In genomic region chr4:4820739-4821138, GRCh38 we compare ENCODE assay signal across 1 cellular context.
TF ChIP-seq lines count a peak whose summit lies in the region.

No MANE protein-coding gene starts in this region.

TF ChIP-seq in HepG2, 621 proteins besides CTCF, POLR2A, EP300 and RAD21 (continued from another document and continues in another):
- TF ChIP-seq ATF2 (CRISPR knock-in tag; IDR thresholded peaks at IDR 0.05) (peak; percentile 25; the same call in 1 of the 2 replicates), HNF4A (CRISPR knock-in tag; IDR thresholded peaks at IDR 0.05) (peak; percentile 42; the same call in 1 of the 2 replicates), ZBTB8A (CRISPR knock-in tag; IDR thresholded peaks at IDR 0.05; ENCODE audit: borderline replicate concordance, low read depth) (no peak), ZNF530 (CRISPR knock-in tag; IDR thresholded peaks at IDR 0.05; ENCODE audit: low read depth) (no peak), RXRA (CRISPR knock-in tag; IDR thresholded peaks at IDR 0.05) (no peak), ARHGAP35 (CRISPR knock-in tag; IDR thresholded peaks at IDR 0.05; ENCODE audit: borderline replicate concordance) (no peak), HNRNPL (IDR thresholded peaks at IDR 0.05; ENCODE audit: low read depth, low read length) (no peak), ZNF782 (CRISPR knock-in tag; IDR thresholded peaks at IDR 0.05; ENCODE audit: borderline replicate concordance) (no peak), THAP7 (CRISPR knock-in tag; IDR thresholded peaks at IDR 0.05) (no peak), SOX5 (CRISPR knock-in tag; IDR thresholded peaks at IDR 0.05; ENCODE audit: borderline replicate concordance) (no peak), SIN3A (IDR thresholded peaks at IDR 0.05; ENCODE audit: borderline replicate concordance, low read depth, low read length) (no peak), MAF1 (CRISPR knock-in tag; IDR thresholded peaks at IDR 0.05; ENCODE audit: borderline replicate concordance) (no peak), GATAD1 (CRISPR knock-in tag; IDR thresholded peaks at IDR 0.05) (no peak), ZFYVE20 (CRISPR knock-in tag; IDR thresholded peaks at IDR 0.05; ENCODE audit: borderline replicate concordance, low read depth) (no peak), SNRNP70 (IDR thresholded peaks at IDR 0.05; ENCODE audit: low read depth, low read length) (no peak), SMYD3 (CRISPR knock-in tag; IDR thresholded peaks at IDR 0.05) (no peak), MTF2 (CRISPR knock-in tag; IDR thresholded peaks at IDR 0.05; ENCODE audit: borderline replicate concordance) (no peak), BRCA1 (CRISPR knock-in tag; IDR thresholded peaks at IDR 0.05) (no peak), CBX5 (CRISPR knock-in tag; IDR thresholded peaks at IDR 0.05; ENCODE audit: borderline replicate concordance) (no peak), ZNF430 (CRISPR knock-in tag; IDR thresholded peaks at IDR 0.05) (no peak), RAD51 (IDR thresholded peaks at IDR 0.05; ENCODE audit: borderline replicate concordance) (no peak), TEAD3 (CRISPR knock-in tag; optimal IDR thresholded peaks at IDR 0.05; ENCODE audit: borderline replicate concordance) (peak; percentile 22), ZNF792 (CRISPR knock-in tag; IDR thresholded peaks at IDR 0.05) (no peak), ZNF713 (CRISPR knock-in tag; IDR thresholded peaks at IDR 0.05) (no peak), ZNF280D (CRISPR knock-in tag; IDR thresholded peaks at IDR 0.05) (no peak), TAF1 (CRISPR knock-in tag; IDR thresholded peaks at IDR 0.05) (no peak), ZNF883 (CRISPR knock-in tag; IDR thresholded peaks at IDR 0.05; ENCODE audit: not compliant biosample characterization) (no peak), HOXA5 (CRISPR knock-in tag; IDR thresholded peaks at IDR 0.05) (no peak), ZFP91 (CRISPR knock-in tag; IDR thresholded peaks at IDR 0.05; ENCODE audit: borderline replicate concordance) (no peak), ZNF503 (CRISPR knock-in tag; IDR thresholded peaks at IDR 0.05) (no peak), XRCC5 (optimal IDR thresholded peaks at IDR 0.05; ENCODE audit: low read length) (no peak), ZBTB7A (CRISPR knock-in tag; IDR thresholded peaks at IDR 0.05) (peak; percentile 37; the same call in 1 of the 2 replicates), SMAD1 (CRISPR knock-in tag; IDR thresholded peaks at IDR 0.05; ENCODE audit: borderline replicate concordance, low read depth) (no peak), MBD4 (IDR thresholded peaks at IDR 0.05; ENCODE audit: borderline replicate concordance, low read length) (no peak), SCMH1 (CRISPR knock-in tag; IDR thresholded peaks at IDR 0.05; ENCODE audit: borderline replicate concordance) (no peak), ZNF768 (CRISPR knock-in tag; IDR thresholded peaks at IDR 0.05) (peak; percentile 95)
- TF ChIP-seq, protein P1, sequence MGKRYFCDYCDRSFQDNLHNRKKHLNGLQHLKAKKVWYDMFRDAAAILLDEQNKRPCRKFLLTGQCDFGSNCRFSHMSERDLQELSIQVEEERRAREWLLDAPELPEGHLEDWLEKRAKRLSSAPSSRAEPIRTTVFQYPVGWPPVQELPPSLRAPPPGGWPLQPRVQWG (CRISPR knock-in tag; IDR thresholded peaks at IDR 0.05; ENCODE audit: borderline replicate concordance, low read depth) = no peak
- TF ChIP-seq, protein P2, sequence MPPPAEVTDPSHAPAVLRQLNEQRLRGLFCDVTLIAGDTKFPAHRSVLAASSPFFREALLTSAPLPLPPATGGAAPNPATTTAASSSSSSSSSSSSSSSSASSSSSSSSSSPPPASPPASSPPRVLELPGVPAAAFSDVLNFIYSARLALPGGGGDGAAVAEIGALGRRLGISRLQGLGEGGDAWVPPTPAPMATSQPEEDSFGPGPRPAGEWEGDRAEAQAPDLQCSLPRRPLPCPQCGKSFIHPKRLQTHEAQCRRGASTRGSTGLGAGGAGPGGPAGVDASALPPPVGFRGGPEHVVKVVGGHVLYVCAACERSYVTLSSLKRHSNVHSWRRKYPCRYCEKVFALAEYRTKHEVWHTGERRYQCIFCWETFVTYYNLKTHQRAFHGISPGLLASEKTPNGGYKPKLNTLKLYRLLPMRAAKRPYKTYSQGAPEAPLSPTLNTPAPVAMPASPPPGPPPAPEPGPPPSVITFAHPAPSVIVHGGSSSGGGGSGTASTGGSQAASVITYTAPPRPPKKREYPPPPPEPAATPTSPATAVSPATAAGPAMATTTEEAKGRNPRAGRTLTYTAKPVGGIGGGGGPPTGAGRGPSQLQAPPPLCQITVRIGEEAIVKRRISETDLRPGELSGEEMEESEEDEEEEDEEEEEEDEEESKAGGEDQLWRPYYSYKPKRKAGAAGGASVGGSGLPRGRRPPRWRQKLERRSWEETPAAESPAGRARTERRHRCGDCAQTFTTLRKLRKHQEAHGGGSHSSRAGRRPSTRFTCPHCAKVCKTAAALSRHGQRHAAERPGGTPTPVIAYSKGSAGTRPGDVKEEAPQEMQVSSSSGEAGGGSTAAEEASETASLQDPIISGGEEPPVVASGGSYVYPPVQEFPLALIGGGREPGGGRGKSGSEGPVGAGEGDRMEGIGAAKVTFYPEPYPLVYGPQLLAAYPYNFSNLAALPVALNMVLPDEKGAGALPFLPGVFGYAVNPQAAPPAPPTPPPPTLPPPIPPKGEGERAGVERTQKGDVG (CRISPR knock-in tag; IDR thresholded peaks at IDR 0.05; ENCODE audit: borderline replicate concordance) = no peak
- TF ChIP-seq, protein P3, sequence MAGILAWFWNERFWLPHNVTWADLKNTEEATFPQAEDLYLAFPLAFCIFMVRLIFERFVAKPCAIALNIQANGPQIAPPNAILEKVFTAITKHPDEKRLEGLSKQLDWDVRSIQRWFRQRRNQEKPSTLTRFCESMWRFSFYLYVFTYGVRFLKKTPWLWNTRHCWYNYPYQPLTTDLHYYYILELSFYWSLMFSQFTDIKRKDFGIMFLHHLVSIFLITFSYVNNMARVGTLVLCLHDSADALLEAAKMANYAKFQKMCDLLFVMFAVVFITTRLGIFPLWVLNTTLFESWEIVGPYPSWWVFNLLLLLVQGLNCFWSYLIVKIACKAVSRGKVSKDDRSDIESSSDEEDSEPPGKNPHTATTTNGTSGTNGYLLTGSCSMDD (CRISPR knock-in tag; IDR thresholded peaks at IDR 0.05) = no peak
- TF ChIP-seq, protein P4, sequence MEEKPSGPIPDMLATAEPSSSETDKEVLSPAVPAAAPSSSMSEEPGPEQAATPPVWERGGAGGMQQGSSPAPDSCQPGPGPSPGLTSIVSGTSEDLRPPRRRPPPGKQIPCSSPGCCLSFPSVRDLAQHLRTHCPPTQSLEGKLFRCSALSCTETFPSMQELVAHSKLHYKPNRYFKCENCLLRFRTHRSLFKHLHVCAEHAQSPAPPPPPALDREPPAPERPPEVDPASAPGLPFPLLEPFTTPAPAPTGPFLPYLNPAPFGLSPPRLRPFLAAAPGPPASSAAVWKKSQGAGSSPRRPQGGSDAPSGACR (CRISPR knock-in tag; IDR thresholded peaks at IDR 0.05) = no peak
- TF ChIP-seq, protein P5, sequence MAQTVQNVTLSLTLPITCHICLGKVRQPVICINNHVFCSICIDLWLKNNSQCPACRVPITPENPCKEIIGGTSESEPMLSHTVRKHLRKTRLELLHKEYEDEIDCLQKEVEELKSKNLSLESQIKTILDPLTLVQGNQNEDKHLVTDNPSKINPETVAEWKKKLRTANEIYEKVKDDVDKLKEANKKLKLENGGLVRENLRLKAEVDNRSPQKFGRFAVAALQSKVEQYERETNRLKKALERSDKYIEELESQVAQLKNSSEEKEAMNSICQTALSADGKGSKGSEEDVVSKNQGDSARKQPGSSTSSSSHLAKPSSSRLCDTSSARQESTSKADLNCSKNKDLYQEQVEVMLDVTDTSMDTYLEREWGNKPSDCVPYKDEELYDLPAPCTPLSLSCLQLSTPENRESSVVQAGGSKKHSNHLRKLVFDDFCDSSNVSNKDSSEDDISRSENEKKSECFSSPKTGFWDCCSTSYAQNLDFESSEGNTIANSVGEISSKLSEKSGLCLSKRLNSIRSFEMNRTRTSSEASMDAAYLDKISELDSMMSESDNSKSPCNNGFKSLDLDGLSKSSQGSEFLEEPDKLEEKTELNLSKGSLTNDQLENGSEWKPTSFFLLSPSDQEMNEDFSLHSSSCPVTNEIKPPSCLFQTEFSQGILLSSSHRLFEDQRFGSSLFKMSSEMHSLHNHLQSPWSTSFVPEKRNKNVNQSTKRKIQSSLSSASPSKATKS (CRISPR knock-in tag; IDR thresholded peaks at IDR 0.05) = no peak
- TF ChIP-seq, protein P6, sequence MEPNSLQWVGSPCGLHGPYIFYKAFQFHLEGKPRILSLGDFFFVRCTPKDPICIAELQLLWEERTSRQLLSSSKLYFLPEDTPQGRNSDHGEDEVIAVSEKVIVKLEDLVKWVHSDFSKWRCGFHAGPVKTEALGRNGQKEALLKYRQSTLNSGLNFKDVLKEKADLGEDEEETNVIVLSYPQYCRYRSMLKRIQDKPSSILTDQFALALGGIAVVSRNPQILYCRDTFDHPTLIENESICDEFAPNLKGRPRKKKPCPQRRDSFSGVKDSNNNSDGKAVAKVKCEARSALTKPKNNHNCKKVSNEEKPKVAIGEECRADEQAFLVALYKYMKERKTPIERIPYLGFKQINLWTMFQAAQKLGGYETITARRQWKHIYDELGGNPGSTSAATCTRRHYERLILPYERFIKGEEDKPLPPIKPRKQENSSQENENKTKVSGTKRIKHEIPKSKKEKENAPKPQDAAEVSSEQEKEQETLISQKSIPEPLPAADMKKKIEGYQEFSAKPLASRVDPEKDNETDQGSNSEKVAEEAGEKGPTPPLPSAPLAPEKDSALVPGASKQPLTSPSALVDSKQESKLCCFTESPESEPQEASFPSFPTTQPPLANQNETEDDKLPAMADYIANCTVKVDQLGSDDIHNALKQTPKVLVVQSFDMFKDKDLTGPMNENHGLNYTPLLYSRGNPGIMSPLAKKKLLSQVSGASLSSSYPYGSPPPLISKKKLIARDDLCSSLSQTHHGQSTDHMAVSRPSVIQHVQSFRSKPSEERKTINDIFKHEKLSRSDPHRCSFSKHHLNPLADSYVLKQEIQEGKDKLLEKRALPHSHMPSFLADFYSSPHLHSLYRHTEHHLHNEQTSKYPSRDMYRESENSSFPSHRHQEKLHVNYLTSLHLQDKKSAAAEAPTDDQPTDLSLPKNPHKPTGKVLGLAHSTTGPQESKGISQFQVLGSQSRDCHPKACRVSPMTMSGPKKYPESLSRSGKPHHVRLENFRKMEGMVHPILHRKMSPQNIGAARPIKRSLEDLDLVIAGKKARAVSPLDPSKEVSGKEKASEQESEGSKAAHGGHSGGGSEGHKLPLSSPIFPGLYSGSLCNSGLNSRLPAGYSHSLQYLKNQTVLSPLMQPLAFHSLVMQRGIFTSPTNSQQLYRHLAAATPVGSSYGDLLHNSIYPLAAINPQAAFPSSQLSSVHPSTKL (CRISPR knock-in tag; IDR thresholded peaks at IDR 0.05) = 0 out of 2 replicates have a peak, but pooled peaks have one; percentile 11
